10 cellular contexts compared by ENCODE assay signal in the genomic region with DNA sequence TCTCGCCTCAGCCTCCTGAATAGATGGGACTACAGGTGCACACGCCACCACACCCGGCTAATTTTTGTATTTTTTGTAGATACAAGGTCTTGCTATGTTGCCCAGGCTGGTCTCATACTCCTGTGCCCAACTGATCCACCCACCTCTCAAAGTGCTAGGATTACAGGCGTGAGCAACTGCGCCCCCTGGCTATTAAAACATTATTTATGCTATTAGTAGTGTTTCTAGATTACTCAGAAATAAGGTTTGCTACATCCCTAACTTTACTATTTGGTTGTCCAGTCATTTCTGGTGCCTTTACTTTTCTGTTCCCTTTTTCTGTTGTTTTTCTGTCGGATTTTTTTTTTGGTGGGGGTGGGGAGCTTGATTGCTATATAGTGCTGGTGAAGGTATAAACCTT.
A peak's percentile ranks its signal among the peaks of the same experiment; 100 is the strongest.
DNase-seq lines count a peak whose midpoint lies in the region; ATAC-seq, FAIRE-seq and TF ChIP-seq lines count a peak whose summit lies in the region.
"Had no signal": no experiment of that assay in that cellular context is flagged by ENCODE, and none has a peak within 500 bp of the region (broad histone marks: within the 10 kb centered on the region; RNA-seq: fewer than 3 reads in every experiment).

No MANE protein-coding gene starts in this region.

- peaks cover 3% of the 10 kb centered on the region; the same call in 1 of the 2 replicates for H3K4me1 ChIP-seq in IMR-90 (ENCODE audit: control insufficient read depth, insufficient read depth, low read length)

- H4K20me1 ChIP-seq in IMR-90 (ENCODE audit: insufficient read depth, low read length), result no peaks in the 10 kb centered on the region; the same call in 1 of the 2 replicates

- no peak overlapping the region for H3K56ac ChIP-seq in IMR-90 (ENCODE audit: extremely low read depth, insufficient read depth, low read length)

- peaks cover 3% of the 10 kb centered on the region for H3K27me3 Mint-ChIP-seq in nephron progenitor cell (ENCODE audit: low read depth, poor library complexity)

- BruUV-seq in IMR-90 (replicated peaks; lab: Mats Ljungman, UMichigan), result no TSS peak

- H2BK20ac ChIP-seq in IMR-90 (ENCODE audit: low read depth, low read length), result no peak overlapping the region

- no peak overlapping the region for H4K8ac ChIP-seq in IMR-90 (ENCODE audit: low read depth in 2 of 2, low read length in 2 of 2)

- no peak overlapping the region for H2BK5ac ChIP-seq in IMR-90 (ENCODE audit: low read depth, low read length, poor library complexity, severe bottlenecking)

- TF ChIP-seq POLR2A in IMR-90 (IDR thresholded peaks at IDR 0.05; ENCODE audit: low read depth, low read length), result no peak

- H3K4me2 ChIP-seq in IMR-90 (ENCODE audit: low read depth, low read length), result no peak overlapping the region

- WGBS in IMR-90 (ENCODE audit: extremely low coverage in 2 of 2, insufficient read length in 1 of 2), 2 experiments, result no CpG with 5 or more reads among the region's 6 CpGs

- H4K5ac ChIP-seq in IMR-90 (ENCODE audit: low read depth, low read length), result no peak overlapping the region

- peaks cover 7% of the 10 kb centered on the region for H3K36me3 ChIP-seq in IMR-90 (ENCODE audit: control insufficient read depth, insufficient read depth, low read length)
- H3K36me3 ChIP-seq in bronchial epithelial cell (ENCODE audit: control insufficient read depth, insufficient read depth, low read length), result no peaks in the 10 kb centered on the region

- H3K4me3 ChIP-seq in IMR-90 (ENCODE audit: insufficient read depth, low read depth, low read length), result no peak overlapping the region
- no peak overlapping the region for H3K4me3 ChIP-seq in bronchial epithelial cell (ENCODE audit: low read depth, low read length)

- DNase-seq in EH (ENCODE audit: low read depth), result peak; percentile 43
- DNase-seq in IMR-90, result no peak
- DNase-seq in bronchial epithelial cell (ENCODE audit: low read depth), result peak; percentile 22
- no peak for DNase-seq in nephron progenitor cell
- no peak for DNase-seq in NCI-H187 (lab: John Stamatoyannopoulos, UW)
- DNase-seq in stimulated activated CD4-positive, alpha-beta T cell treated with anti-CD3 and anti-CD28 coated beads, Interleukin-2, amount 100 ng/mL, for 48 hours, result no peak
- DNase-seq: activated CD4-positive, alpha-beta memory T cell treated with anti-CD3 and anti-CD28 coated beads, Interleukin-2, amount 10 ng/mL, durations not matched to agents 7 days and 5 days; NCI-H2171 had no signal

- H3K4me1 Mint-ChIP-seq in nephron progenitor cell, result peaks cover 48% of the 10 kb centered on the region

- H3K9me1 ChIP-seq in IMR-90 (ENCODE audit: insufficient read depth, low read length), result no peaks in the 10 kb centered on the region

- TF ChIP-seq CTCF in IMR-90 (conservative IDR thresholded peaks at IDR 0.05; ENCODE audit: low read depth, low read length) (peak; percentile 25; the same call in 1 of the 2 replicates), bronchial epithelial cell (IDR thresholded peaks at IDR 0.05; ENCODE audit: insufficient read depth, low read length, severe bottlenecking) (peak; percentile 21), nephron progenitor cell (IDR thresholded peaks at IDR 0.05) (no peak)

- no peak overlapping the region for H2AK5ac ChIP-seq in IMR-90 (ENCODE audit: low read depth, low read length)

- dilution Hi-C loops in IMR-90 (cut with HindIII; ENCODE audit: low sequenced_read_pairs, unreplicated experiment), result no loop called here

- H3K79me1 ChIP-seq in IMR-90 (ENCODE audit: low read depth in 1 of 2, low read length in 2 of 2), result no peaks in the 10 kb centered on the region; a peak in 1 of 4 replicates

- H2BK15ac ChIP-seq in IMR-90 (ENCODE audit: low read depth, low read length), result no peak overlapping the region

- H3K9me3 Mint-ChIP-seq in nephron progenitor cell, result peaks cover 8% of the 10 kb centered on the region
- H3K9me3 Mint-ChIP-seq: activated CD4-positive, alpha-beta memory T cell treated with anti-CD3 and anti-CD28 coated beads, Interleukin-2, amount 10 ng/mL, durations not matched to agents 7 days and 5 days had no signal

- in situ Hi-C loops in IMR-90 (cut with MboI; ENCODE audit: low sequenced_read_pairs), result no loop called here

- POLR2A ChIA-PET in IMR-90 (lab: Charles Lee; ENCODE audit: unreplicated experiment), result interaction anchor here (0.6 kb wide), 1 partner anchor 244 kb away, joined by 3 read pairs; no protein-coding TSS in a partner anchor

- no peak overlapping the region for H3K9ac ChIP-seq in IMR-90 (ENCODE audit: low read depth, low read length)

- ATAC-seq in IMR-90 (ENCODE audit: low read depth) (no peak), GM18502 (IDR thresholded peaks at IDR 0.05; ENCODE audit: poor library complexity, unreplicated experiment) (no peak), HG03460 (IDR thresholded peaks at IDR 0.05; ENCODE audit: unreplicated experiment) (no peak)

- H2BK120ac ChIP-seq in IMR-90 (ENCODE audit: low read depth, low read length), result no peak overlapping the region

- no peak for FAIRE-seq in bronchial epithelial cell (lab: Jason Lieb, UNC)

- H3K27ac Mint-ChIP-seq in nephron progenitor cell, result peak overlapping the region; percentile 87
- H3K27ac Mint-ChIP-seq: activated CD4-positive, alpha-beta memory T cell treated with anti-CD3 and anti-CD28 coated beads, Interleukin-2, amount 10 ng/mL, durations not matched to agents 7 days and 5 days had no signal

- H2AK9ac ChIP-seq in IMR-90 (replicated peaks; ENCODE audit: low read depth, low read length, poor library complexity), result no peak overlapping the region

- no peak overlapping the region for H2AFZ ChIP-seq in IMR-90 (replicated peaks; ENCODE audit: low read length, poor library complexity)

- H3K27ac ChIP-seq in IMR-90 (ENCODE audit: insufficient read depth, low read length), result no peak overlapping the region

- H3K23ac ChIP-seq in IMR-90 (ENCODE audit: low read depth, low read length), result no peak overlapping the region

- H3K27me3 ChIP-seq in IMR-90 (ENCODE audit: control insufficient read depth, insufficient read depth, low read length), result no peaks in the 10 kb centered on the region
- H3K27me3 ChIP-seq in bronchial epithelial cell (ENCODE audit: control insufficient read depth, insufficient read depth, low read length), result peaks cover 4% of the 10 kb centered on the region

- no peak overlapping the region for H3K4ac ChIP-seq in IMR-90 (ENCODE audit: low read depth, low read length)

- no peak overlapping the region for H3K14ac ChIP-seq in IMR-90 (replicated peaks; ENCODE audit: low read depth, low read length)

- H4K91ac ChIP-seq in IMR-90 (ENCODE audit: insufficient read depth, low read depth, low read length), result no peak overlapping the region

- H3K36me3 Mint-ChIP-seq in nephron progenitor cell (ENCODE audit: low read depth), result peaks cover 34% of the 10 kb centered on the region

- peak; percentile 44 for TF ChIP-seq RAD21 in IMR-90 (IDR thresholded peaks at IDR 0.05; ENCODE audit: low read length)

- H3K4me3 Mint-ChIP-seq in nephron progenitor cell, result no peak overlapping the region
- H3K4me3 Mint-ChIP-seq: activated CD4-positive, alpha-beta memory T cell treated with anti-CD3 and anti-CD28 coated beads, Interleukin-2, amount 10 ng/mL, durations not matched to agents 7 days and 5 days had no signal

- H3K9me3 ChIP-seq in IMR-90 (ENCODE audit: control insufficient read depth, insufficient read depth, low read length), result no peaks in the 10 kb centered on the region

- intact Hi-C loops in IMR-90 (cut with micrococcal nuclease), result loop anchor here (1.0 to 5.0 kb wide), 2 partner anchors 11 to 257 kb away; a partner anchor contains a TSS

- CTCF ChIA-PET in IMR-90 (lab: Yijun Ruan, JAX), result interaction anchor here (1.4 kb wide), 1 partner anchor 30 kb away, joined by 3 read pairs; no protein-coding TSS in a partner anchor

- H3K18ac ChIP-seq in IMR-90 (ENCODE audit: low read depth, low read length), result no peak overlapping the region

TF ChIP-seq in IMR-90, 13 proteins besides CTCF, POLR2A, EP300 and RAD21:
- TF ChIP-seq FOS (IDR thresholded peaks at IDR 0.05; ENCODE audit: low read depth, low read length), result no peak
- TF ChIP-seq RCOR1 (IDR thresholded peaks at IDR 0.05; ENCODE audit: insufficient replicate concordance, low read length), result no peak
- no peak for TF ChIP-seq NFE2L2 (IDR thresholded peaks at IDR 0.05; ENCODE audit: low read depth, low read length)
- no peak for TF ChIP-seq CHD1 (IDR thresholded peaks at IDR 0.05; ENCODE audit: low read depth, low read length)
- TF ChIP-seq SMC3 (IDR thresholded peaks at IDR 0.05; ENCODE audit: low read depth, low read length), result 0 out of 2 replicates have a peak, but pooled peaks have one; percentile 4
- TF ChIP-seq CEBPB (IDR thresholded peaks at IDR 0.05; ENCODE audit: low read depth, low read length), result no peak

Comparison
In these comparisons a context has a peak if more than half of its experiments do, and no peak if none do; other contexts are left out.
1. DNase-seq: peak in EH (single experiment) and bronchial epithelial cell (single experiment); none in IMR-90 (single experiment), nephron progenitor cell (single experiment), NCI-H187 (0 of 2) and stimulated activated CD4-positive, alpha-beta T cell treated with anti-CD3 and anti-CD28 coated beads, Interleukin-2, amount 100 ng/mL, for 48 hours (0 of 2).